Comparison of ENCODE assay signal across 21 cellular contexts in the genomic region with DNA sequence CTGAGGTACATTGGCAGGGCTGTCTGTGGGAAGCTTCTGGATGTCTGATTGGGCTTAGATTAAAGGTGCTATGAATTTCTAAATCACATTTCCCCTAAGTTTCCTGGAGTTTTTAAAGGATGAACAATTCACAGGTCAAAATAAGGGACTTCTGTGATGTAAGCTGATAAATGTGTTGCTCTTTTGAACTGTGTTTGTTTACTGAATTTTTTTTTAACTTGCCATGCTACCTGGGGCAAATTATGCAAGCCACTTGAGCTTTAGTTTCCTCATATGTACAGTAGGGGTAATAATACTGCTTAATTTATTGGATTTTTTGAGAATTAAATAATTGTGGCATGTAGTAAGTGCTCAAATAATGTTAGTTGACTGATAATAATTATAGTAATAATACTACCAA. TPM values are rescaled to one million over a fixed set of nuclear protein-coding genes. Genes with fewer than 3 reads are reported as not detected.
DNase-seq lines count a peak whose midpoint lies in the region; ATAC-seq and TF ChIP-seq lines count a peak whose summit lies in the region.
"Had no signal": no experiment of that assay in that cellular context is flagged by ENCODE, and none has a peak within 500 bp of the region (broad histone marks: within the 10 kb centered on the region; RNA-seq: fewer than 3 reads in every experiment).

No MANE protein-coding gene starts in this region.

- H3K4me1 ChIP-seq in liver (ENCODE audit: control insufficient read depth in 4 of 4, insufficient read depth in 4 of 4, low read length in 3 of 4) (no peaks in the 10 kb centered on the region), endodermal cell (ENCODE audit: control insufficient read depth, insufficient read depth, low read length) (no peaks in the 10 kb centered on the region)
- H3K4me1 ChIP-seq: BE2C, BLaER1 had no signal

- H3K27ac ChIP-seq in liver (ENCODE audit: low read depth in 1 of 2, low read length in 2 of 2) (no peak overlapping the region), endodermal cell (ENCODE audit: low read depth, low read length) (no peak overlapping the region)
- H3K27ac ChIP-seq: BLaER1 had no signal

- DNase-seq in epithelial cell of esophagus (ENCODE audit: low read depth) = peak; percentile 53
- DNase-seq in left lobe of liver (ENCODE audit: low spot score) = no peak
- no peak for DNase-seq in OCI-M1 (lab: John Stamatoyannopoulos, UW)
- DNase-seq in endodermal cell = no peak
- DNase-seq in kidney glomerular epithelial cell (lab: John Stamatoyannopoulos, UW) = no peak
- DNase-seq in EL = no peak
- DNase-seq: 8988T; ACHN; BE2C; C1 segment of cervical spinal cord; CD4-positive, alpha-beta memory T cell; CD4-positive, CD25-positive, alpha-beta regulatory T cell; DMS 273 treated with DMSO at 0.1 percent for 48 hours; DMS153; DMS53; DMS79; DND-41; GF-D8 had no signal

- H3K27ac Mint-ChIP-seq in endodermal cell = no peak overlapping the region
- H3K27ac Mint-ChIP-seq: CD14-positive monocyte; CD4-positive, alpha-beta memory T cell; CD4-positive, CD25-positive, alpha-beta regulatory T cell had no signal

- no peaks in the 10 kb centered on the region for H3K36me3 Mint-ChIP-seq in endodermal cell (ENCODE audit: low read depth)
- H3K36me3 Mint-ChIP-seq: CD14-positive monocyte; CD4-positive, alpha-beta memory T cell; CD4-positive, CD25-positive, alpha-beta regulatory T cell had no signal

- H3K4me1 Mint-ChIP-seq in endodermal cell = no peaks in the 10 kb centered on the region
- H3K4me1 Mint-ChIP-seq: CD14-positive monocyte; CD4-positive, alpha-beta memory T cell; CD4-positive, CD25-positive, alpha-beta regulatory T cell had no signal

- no peaks in the 10 kb centered on the region for H3K36me3 ChIP-seq in liver (ENCODE audit: control insufficient read depth in 4 of 4, insufficient read depth in 3 of 4, low read depth in 1 of 4, low read length in 3 of 4)
- no peaks in the 10 kb centered on the region for H3K36me3 ChIP-seq in endodermal cell (ENCODE audit: control insufficient read depth, insufficient read depth, low read length)
- H3K36me3 ChIP-seq: BE2C, BLaER1 had no signal

- H3K9me3 Mint-ChIP-seq in endodermal cell = no peaks in the 10 kb centered on the region
- H3K9me3 Mint-ChIP-seq: CD4-positive, alpha-beta memory T cell; CD4-positive, CD25-positive, alpha-beta regulatory T cell had no signal

- no peaks in the 10 kb centered on the region for H3K27me3 ChIP-seq in liver (ENCODE audit: control insufficient read depth in 4 of 4, insufficient read depth in 4 of 4, low read length in 3 of 4)
- H3K27me3 ChIP-seq in endodermal cell (ENCODE audit: control insufficient read depth, insufficient read depth, low read length, poor library complexity, severe bottlenecking) = no peaks in the 10 kb centered on the region
- H3K27me3 ChIP-seq: BE2C, BLaER1 had no signal

- no peaks in the 10 kb centered on the region for H3K9me3 ChIP-seq in liver (ENCODE audit: control insufficient read depth in 4 of 4, low read length in 3 of 4)
- H3K9me3 ChIP-seq in endodermal cell (ENCODE audit: control insufficient read depth, low read length) = no peaks in the 10 kb centered on the region
- H3K9me3 ChIP-seq: BE2C, BLaER1 had no signal

- no peak overlapping the region for H3K4me3 Mint-ChIP-seq in endodermal cell
- H3K4me3 Mint-ChIP-seq: CD14-positive monocyte; CD4-positive, alpha-beta memory T cell; CD4-positive, CD25-positive, alpha-beta regulatory T cell had no signal

- no peaks in the 10 kb centered on the region for H3K27me3 Mint-ChIP-seq in endodermal cell (ENCODE audit: insufficient read depth)

- ATAC-seq in left lobe of liver = peak; percentile 62

- H3K4me3 ChIP-seq in epithelial cell of esophagus (ENCODE audit: low read length) (no peak overlapping the region), liver (ENCODE audit: low read depth in 1 of 3, low read length in 3 of 3) (no peak overlapping the region), endodermal cell (ENCODE audit: low read length) (no peak overlapping the region)
- H3K4me3 ChIP-seq: BLaER1 had no signal

- H3K9ac ChIP-seq in liver (ENCODE audit: low read depth in 1 of 2, low read length in 2 of 2) (no peak overlapping the region), endodermal cell (ENCODE audit: extremely low read depth, low read length, poor library complexity, severe bottlenecking) (no peak overlapping the region)
- H3K9ac ChIP-seq: BLaER1 had no signal

- TF ChIP-seq CTCF in epithelial cell of esophagus (IDR thresholded peaks at IDR 0.05; ENCODE audit: insufficient read depth, low read depth, low read length, missing control alignments) (no peak), liver (IDR thresholded peaks at IDR 0.05; ENCODE audit: low read depth, low read length, missing input control) (no peak), endodermal cell (conservative IDR thresholded peaks at IDR 0.05) (no peak)

- TF ChIP-seq RAD21 in liver (IDR thresholded peaks at IDR 0.05) = no peak

TF ChIP-seq in liver, 16 proteins besides CTCF, POLR2A, EP300 and RAD21:
- TF ChIP-seq FOXA2 (IDR thresholded peaks at IDR 0.05) (peak; percentile 34), YY1 (IDR thresholded peaks at IDR 0.05) (no peak), HNF4A (conservative IDR thresholded peaks at IDR 0.05) (peak; percentile 54 to 60), EGR1 (IDR thresholded peaks at IDR 0.05; ENCODE audit: low read depth in 2 of 2) (no peak)
- TF ChIP-seq, protein P1, sequence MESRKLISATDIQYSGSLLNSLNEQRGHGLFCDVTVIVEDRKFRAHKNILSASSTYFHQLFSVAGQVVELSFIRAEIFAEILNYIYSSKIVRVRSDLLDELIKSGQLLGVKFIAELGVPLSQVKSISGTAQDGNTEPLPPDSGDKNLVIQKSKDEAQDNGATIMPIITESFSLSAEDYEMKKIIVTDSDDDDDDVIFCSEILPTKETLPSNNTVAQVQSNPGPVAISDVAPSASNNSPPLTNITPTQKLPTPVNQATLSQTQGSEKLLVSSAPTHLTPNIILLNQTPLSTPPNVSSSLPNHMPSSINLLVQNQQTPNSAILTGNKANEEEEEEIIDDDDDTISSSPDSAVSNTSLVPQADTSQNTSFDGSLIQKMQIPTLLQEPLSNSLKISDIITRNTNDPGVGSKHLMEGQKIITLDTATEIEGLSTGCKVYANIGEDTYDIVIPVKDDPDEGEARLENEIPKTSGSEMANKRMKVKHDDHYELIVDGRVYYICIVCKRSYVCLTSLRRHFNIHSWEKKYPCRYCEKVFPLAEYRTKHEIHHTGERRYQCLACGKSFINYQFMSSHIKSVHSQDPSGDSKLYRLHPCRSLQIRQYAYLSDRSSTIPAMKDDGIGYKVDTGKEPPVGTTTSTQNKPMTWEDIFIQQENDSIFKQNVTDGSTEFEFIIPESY (IDR thresholded peaks at IDR 0.05) = no peak
- TF ChIP-seq, protein P2, sequence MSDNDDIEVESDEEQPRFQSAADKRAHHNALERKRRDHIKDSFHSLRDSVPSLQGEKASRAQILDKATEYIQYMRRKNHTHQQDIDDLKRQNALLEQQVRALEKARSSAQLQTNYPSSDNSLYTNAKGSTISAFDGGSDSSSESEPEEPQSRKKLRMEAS (IDR thresholded peaks at IDR 0.05) = no peak
TF ChIP-seq in liver: peak in this region for 2.

RNA-seq across cellular contexts. Expression of a gene that starts 52.8 kb away (rescaled TPM):
- total RNA-seq in left lobe of liver (11.9 TPM), liver (10 to 100 TPM; 15.4 to 29.0 TPM), endodermal cell (10 to 100 TPM; 25.3 to 45.7 TPM)
- polyA plus RNA-seq in liver = 10 to 100 TPM in 1 of 2 donors, 1 to 10 TPM in 1; 8.4 to 14.9 TPM
- polyA plus RNA-seq in endodermal cell (2013, experiment 1 of 2) = 19.3 TPM
- polyA plus RNA-seq in endodermal cell (2013, experiment 2 of 2) = 20.1 TPM
